Comparison of ENCODE assay signal across 24 cellular contexts in the genomic region with DNA sequence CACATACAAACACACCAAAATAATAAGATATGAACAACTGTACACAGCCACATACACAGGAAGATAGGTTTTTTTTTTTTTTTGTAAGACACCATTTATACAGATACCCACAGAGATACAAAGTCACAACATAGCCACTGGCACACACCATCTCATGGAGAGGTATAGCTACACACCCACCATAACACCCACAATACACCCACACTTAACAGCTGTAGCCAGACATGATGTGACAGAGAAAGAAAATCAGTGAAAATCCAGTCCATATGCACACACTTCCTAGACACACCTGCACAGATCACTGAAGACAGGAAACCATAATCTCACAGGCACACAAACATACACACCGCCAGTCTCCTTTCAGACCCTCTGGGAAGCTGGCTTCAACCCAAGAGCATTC.
"Had no signal": no experiment of that assay in that cellular context is flagged by ENCODE, and none has a peak within 500 bp of the region (broad histone marks: within the 10 kb centered on the region; RNA-seq: fewer than 3 reads in every experiment).

No MANE protein-coding gene starts in this region.

- ATAC-seq: activated T-cell treated with anti-CD3 and anti-CD28 coated beads, Interleukin-2, amount 50 U/mL, for 4 hours; esophagus mucosa; natural killer cell treated with Interleukin-12 subunit alpha and Interleukin-12 subunit beta and Interleukin-15 and Interleukin-18, amount 100 ng/mL, for 72 hours had no signal

- H3K9me3 Mint-ChIP-seq: activated B cell treated with CpG ODN at 0.5 μM for 24 hours; activated T-cell treated with anti-CD3 and anti-CD28 coated beads, Interleukin-2, amount 50 U/mL, for 4 hours; activated T-helper 2 cell treated with anti-CD3 and anti-CD28 coated beads, Interferon-gamma antibody, Interleukin-2, Interleukin-4, amounts not matched to agents 10 μg/mL and 5 μg/mL and 100 μg/mL, durations not matched to agents 14 hours and 24 hours and 36 hours; natural killer cell treated with Interleukin-12 subunit alpha and Interleukin-12 subunit beta and Interleukin-15 and Interleukin-18, amount 100 ng/mL, for 72 hours had no signal

- H3K4me1 Mint-ChIP-seq: activated B cell treated with CpG ODN at 0.5 μM for 24 hours had no signal

- DNase-seq: activated B cell treated with CpG ODN at 0.5 μM for 24 hours; activated CD4-positive, alpha-beta T cell treated with anti-CD3 and anti-CD28 coated beads for 4 hours; activated CD4-positive, alpha-beta T cell treated with anti-CD3 and anti-CD28 coated beads, Interleukin-2, amount 50 U/mL, for 48 hours; activated CD8-positive, alpha-beta memory T cell treated with anti-CD3 and anti-CD28 coated beads, Interleukin-2, amount 50 U/mL, for 48 hours; activated naive CD4-positive, alpha-beta T cell; activated T-cell treated with anti-CD3 and anti-CD28 coated beads, Interleukin-2, amount 50 U/mL, for 4 hours; adrenal gland; central memory CD4-positive, alpha-beta T cell; effector memory CD4-positive, alpha-beta T cell; foreskin melanocyte; hippocampal formation; ovary; stimulated activated CD4-positive, alpha-beta T cell treated with anti-CD3 and anti-CD28 coated beads, Interleukin-2, amount 100 ng/mL, for 48 hours; stimulated activated CD8-positive, alpha-beta memory T cell treated with anti-CD3 and anti-CD28 coated beads, Interleukin-4, amount 100 ng/mL, for 48 hours; stimulated activated naive CD4-positive, alpha-beta T cell; T-helper 9 cell had no signal

- H3K9me3 ChIP-seq: adrenal gland, ascending aorta, neutrophil, ovary, prostate gland, upper lobe of left lung had no signal

- H3K27ac ChIP-seq: adrenal gland, ascending aorta, neutrophil, ovary, prostate gland, upper lobe of left lung had no signal

- H3K36me3 ChIP-seq: adrenal gland, ascending aorta, neutrophil, ovary, prostate gland, upper lobe of left lung had no signal

- H3K36me3 Mint-ChIP-seq: activated naive CD8-positive, alpha-beta T cell had no signal

- H3K4me3 Mint-ChIP-seq: activated B cell treated with CpG ODN at 0.5 μM for 24 hours; activated naive CD8-positive, alpha-beta T cell; activated T-cell treated with anti-CD3 and anti-CD28 coated beads, Interleukin-2, amount 50 U/mL, for 4 hours; natural killer cell treated with Interleukin-12 subunit alpha and Interleukin-12 subunit beta and Interleukin-15 and Interleukin-18, amount 100 ng/mL, for 72 hours had no signal

- H3K27ac Mint-ChIP-seq: activated B cell treated with CpG ODN at 0.5 μM for 24 hours; activated naive CD8-positive, alpha-beta T cell; activated T-helper 2 cell treated with anti-CD3 and anti-CD28 coated beads, Interferon-gamma antibody, Interleukin-2, Interleukin-4, amounts not matched to agents 10 μg/mL and 5 μg/mL and 100 μg/mL, durations not matched to agents 14 hours and 24 hours and 36 hours; natural killer cell treated with Interleukin-12 subunit alpha and Interleukin-12 subunit beta and Interleukin-15 and Interleukin-18, amount 100 ng/mL, for 72 hours had no signal

- H3K4me3 ChIP-seq: adrenal gland, ascending aorta, ovary, prostate gland, upper lobe of left lung had no signal

- H3K27me3 ChIP-seq: ascending aorta, ovary had no signal

- H3K4me1 ChIP-seq: adrenal gland, ascending aorta, prostate gland had no signal
